17 cellular contexts compared by ENCODE assay signal in genomic region chr9:79660615-79661014, GRCh38.
A peak's percentile ranks its signal among the peaks of the same experiment; 100 is the strongest.
DNase-seq lines count a peak whose midpoint lies in the region; TF ChIP-seq lines count a peak whose summit lies in the region.
"Had no signal": no experiment of that assay in that cellular context is flagged by ENCODE, and none has a peak within 500 bp of the region (broad histone marks: within the 10 kb centered on the region; RNA-seq: fewer than 3 reads in every experiment).

No MANE protein-coding gene starts in this region.

- no peak for TF ChIP-seq POLR2A in prostate gland (IDR thresholded peaks at IDR 0.05)

- no peaks in the 10 kb centered on the region for H3K27me3 ChIP-seq in prostate gland (replicated peaks; ENCODE audit: insufficient read depth)

- no peaks in the 10 kb centered on the region for H3K4me1 ChIP-seq in prostate gland (replicated peaks)

- no peaks in the 10 kb centered on the region for H3K9me3 ChIP-seq in prostate gland

- 93% methylated on average over 7 of the region's 7 CpGs for WGBS in prostate gland

- intact Hi-C loops in prostate gland (cut with DNase I): no loop called here

- no peak for TF ChIP-seq CTCF in prostate gland (IDR thresholded peaks at IDR 0.05)

- no peak overlapping the region for H3K27ac ChIP-seq in prostate gland

- peak; percentile 67 for DNase-seq in COR-L47 (lab: John Stamatoyannopoulos, UW)
- DNase-seq in NCI-H1105 (lab: John Stamatoyannopoulos, UW): peak; percentile 74
- peak; percentile 24 for DNase-seq in NCI-H510A (lab: John Stamatoyannopoulos, UW)
- peak; percentile 82 for DNase-seq in cerebellar cortex (ENCODE audit: low spot score)
- DNase-seq in SHP77 treated with DMSO at 0.1 percent for 48 hours (lab: John Stamatoyannopoulos, UW): no peak
- DNase-seq in DMS114 treated with DMSO at 0.1 percent for 48 hours (lab: John Stamatoyannopoulos, UW; ENCODE audit: unreplicated experiment): no peak
- DNase-seq in prostate gland (ENCODE audit: low spot score): no peak
- DNase-seq in stimulated activated CD4-positive, alpha-beta T cell treated with anti-CD3 and anti-CD28 coated beads, Interleukin-4, amount 100 ng/mL, for 4 hours: no peak
- DNase-seq: activated B cell treated with CpG ODN at 0.5 μM for 24 hours; activated CD4-positive, alpha-beta memory T cell treated with anti-CD3 and anti-CD28 coated beads, Interleukin-2, amount 10 ng/mL, durations not matched to agents 7 days and 5 days; EL; endodermal cell; IMR-90; left ventricle myocardium superior; MM.1S; PC-3; stimulated activated naive CD4-positive, alpha-beta T cell had no signal

- H3K4me3 ChIP-seq in prostate gland: no peak overlapping the region

- no peaks in the 10 kb centered on the region for H3K36me3 ChIP-seq in prostate gland

Comparison
In these comparisons a context has a peak if more than half of its experiments do, and no peak if none do; other contexts are left out.
1. DNase-seq: peak in COR-L47 (single experiment), NCI-H1105 (single experiment), NCI-H510A (single experiment) and cerebellar cortex (single experiment); none in SHP77 treated with DMSO at 0.1 percent for 48 hours (single experiment), DMS114 treated with DMSO at 0.1 percent for 48 hours (single experiment), prostate gland (single experiment) and stimulated activated CD4-positive, alpha-beta T cell treated with anti-CD3 and anti-CD28 coated beads, Interleukin-4, amount 100 ng/mL, for 4 hours (0 of 2).